ENCODE assay signal across 10 cellular contexts in genomic region chr7:100588438-100588837, GRCh38. TPM values are rescaled to one million over a fixed set of nuclear protein-coding genes. Genes with fewer than 3 reads are reported as not detected.
DNase-seq lines count a peak whose midpoint lies in the region; ATAC-seq and TF ChIP-seq lines count a peak whose summit lies in the region.
"Had no signal": no experiment of that assay in that cellular context is flagged by ENCODE, and none has a peak within 500 bp of the region (broad histone marks: within the 10 kb centered on the region; RNA-seq: fewer than 3 reads in every experiment).

No MANE protein-coding gene starts in this region.

- TF ChIP-seq CTCF in smooth muscle cell (IDR thresholded peaks at IDR 0.05; ENCODE audit: borderline replicate concordance, insufficient read depth, poor library complexity, severe bottlenecking) (peak; percentile 21), ovary (IDR thresholded peaks at IDR 0.05) (no peak)

- H3K36me3 ChIP-seq in smooth muscle cell (ENCODE audit: low read depth) (no peaks in the 10 kb centered on the region), ovary (no peaks in the 10 kb centered on the region)

- peaks cover 20% of the 10 kb centered on the region for H3K4me1 Mint-ChIP-seq in activated naive CD4-positive, alpha-beta T cell treated with anti-CD3 and anti-CD28 coated beads, Interleukin-2, amount 10 ng/mL, durations not matched to agents 7 days and 5 days

- H3K27me3 ChIP-seq in smooth muscle cell (ENCODE audit: low read depth) (no peaks in the 10 kb centered on the region), ovary (no peaks in the 10 kb centered on the region)

- H3K27ac ChIP-seq in smooth muscle cell (ENCODE audit: low read depth): no peak overlapping the region
- H3K27ac ChIP-seq in ovary: no peak overlapping the region

- H3K4me3 ChIP-seq in smooth muscle cell (no peak overlapping the region), ovary (no peak overlapping the region)

- no peak for TF ChIP-seq POLR2A in ovary (IDR thresholded peaks at IDR 0.05)

- no peaks in the 10 kb centered on the region for H3K9me3 Mint-ChIP-seq in activated naive CD4-positive, alpha-beta T cell treated with anti-CD3 and anti-CD28 coated beads, Interleukin-2, amount 10 ng/mL, durations not matched to agents 7 days and 5 days
- no peaks in the 10 kb centered on the region for H3K9me3 Mint-ChIP-seq in activated naive CD4-positive, alpha-beta T cell treated with anti-CD3 and anti-CD28 coated beads, Interleukin-2, amount 50 U/mL, for 72 hours

- H3K9me3 ChIP-seq in smooth muscle cell (replicated peaks; ENCODE audit: low read depth): no peaks in the 10 kb centered on the region
- no peaks in the 10 kb centered on the region for H3K9me3 ChIP-seq in ovary

- H2AFZ ChIP-seq in smooth muscle cell (ENCODE audit: low read depth): no peak overlapping the region

- no peaks in the 10 kb centered on the region for H3K79me2 ChIP-seq in smooth muscle cell (ENCODE audit: low read depth)

- peak overlapping the region; percentile 35 for H3K27ac Mint-ChIP-seq in activated naive CD4-positive, alpha-beta T cell treated with anti-CD3 and anti-CD28 coated beads, Interleukin-2, amount 10 ng/mL, durations not matched to agents 7 days and 5 days
- H3K27ac Mint-ChIP-seq in activated naive CD4-positive, alpha-beta T cell treated with anti-CD3 and anti-CD28 coated beads, Interleukin-2, amount 50 U/mL, for 72 hours: no peak overlapping the region

- peaks cover 21% of the 10 kb centered on the region for H4K20me1 ChIP-seq in smooth muscle cell (ENCODE audit: low read depth)

- peaks cover 11% of the 10 kb centered on the region for H3F3A ChIP-seq in smooth muscle cell (ENCODE audit: low read depth)

- no peak for TF ChIP-seq EP300 in ovary (IDR thresholded peaks at IDR 0.05)

- CTCF ChIA-PET in activated naive CD4-positive, alpha-beta T cell treated with anti-CD3 and anti-CD28 coated beads, Interleukin-2, amount 10 ng/mL, durations not matched to agents 7 days and 5 days (lab: Charles Lee): interaction anchor here (0.8 to 9.1 kb wide), 13 partner anchors 11 to 456 kb away, joined by 3 to 130 read pairs (median 3); partner anchors contain the start of gene AGFG2

- H3K27me3 Mint-ChIP-seq in activated naive CD4-positive, alpha-beta T cell treated with anti-CD3 and anti-CD28 coated beads, Interleukin-2, amount 10 ng/mL, durations not matched to agents 7 days and 5 days: peaks cover 42% of the 10 kb centered on the region

- peak overlapping the region; percentile 61 for H3K4me3 Mint-ChIP-seq in activated naive CD4-positive, alpha-beta T cell treated with anti-CD3 and anti-CD28 coated beads, Interleukin-2, amount 10 ng/mL, durations not matched to agents 7 days and 5 days

- no peak for ATAC-seq in activated naive CD4-positive, alpha-beta T cell treated with anti-CD3 and anti-CD28 coated beads, Interleukin-2, amount 50 U/mL, for 72 hours
- no peak for ATAC-seq in GM19452 (IDR thresholded peaks at IDR 0.05; ENCODE audit: unreplicated experiment)
- no peak for ATAC-seq in esophagus mucosa

- H3K4me1 ChIP-seq in smooth muscle cell (ENCODE audit: low read depth) (peaks cover 15% of the 10 kb centered on the region), ovary (ENCODE audit: insufficient read depth) (peaks cover 9% of the 10 kb centered on the region)

- peaks cover 14% of the 10 kb centered on the region for H3K36me3 Mint-ChIP-seq in activated naive CD4-positive, alpha-beta T cell treated with anti-CD3 and anti-CD28 coated beads, Interleukin-2, amount 10 ng/mL, durations not matched to agents 7 days and 5 days
- peaks cover 7 to 8% of the 10 kb centered on the region in 2 donors for H3K36me3 Mint-ChIP-seq in activated naive CD4-positive, alpha-beta T cell treated with anti-CD3 and anti-CD28 coated beads, Interleukin-2, amount 50 U/mL, for 72 hours

- H3K9ac ChIP-seq in smooth muscle cell (ENCODE audit: low read depth): no peak overlapping the region

- DNase-seq in activated naive CD4-positive, alpha-beta T cell treated with anti-CD3 and anti-CD28 coated beads, Interleukin-2, amount 10 ng/mL, durations not matched to agents 7 days and 5 days: no peak
- no peak for DNase-seq in activated naive CD4-positive, alpha-beta T cell treated with anti-CD3 and anti-CD28 coated beads, Interleukin-2, amount 50 U/mL, for 72 hours (ENCODE audit: low spot score in 2 of 2)
- DNase-seq in NCI-H82 treated with DMSO at 0.1 percent for 48 hours (lab: John Stamatoyannopoulos, UW; ENCODE audit: unreplicated experiment) (peak; percentile 16), dermis blood vessel endothelial cell (peak; percentile 64), smooth muscle cell (lab: John Stamatoyannopoulos, UW; ENCODE audit: unreplicated experiment) (no peak), ovary (no peak)
- DNase-seq: aorta, NCI-H1105 had no signal

- 60% methylated on average over 1 of the region's 1 CpG for WGBS in smooth muscle cell (ENCODE audit: low lambda C conversion rate)
- WGBS in ovary, 3 donors: 75 to 94% (median 85%) methylated on average over 1 of the region's 1 CpG

- intact Hi-C loops in ovary (cut with DNase I): loop anchor here in 1 of 4 donors (10.0 kb wide), 1 partner anchor 266 kb away; the partner anchor contains the start of gene SLC12A9

- H3K4me2 ChIP-seq in smooth muscle cell: no peak overlapping the region

RNA-seq across cellular contexts. Expression of gene FBXO24, which starts 2.3 kb away (rescaled TPM):
- 1 to 10 TPM; 1.9 to 4.0 TPM for total RNA-seq in activated naive CD4-positive, alpha-beta T cell treated with anti-CD3 and anti-CD28 coated beads, Interleukin-2, amount 50 U/mL, for 72 hours
- 0.60 TPM in 1 of 2 replicates, not detected in the other for total RNA-seq in dermis blood vessel endothelial cell
- total RNA-seq in smooth muscle cell: 0.22 and 0.67 TPM in 2 replicates
- 0.61 and 1.2 TPM in 2 replicates for polyA plus RNA-seq in smooth muscle cell
- total RNA-seq in ovary: 1 to 10 TPM in 3 of 7 donors, under 1 TPM in 4; 0.34 to 2.2 (median 0.84) TPM
- polyA plus RNA-seq in ovary: under 1 TPM; 0.33 to 0.63 TPM
- 0.32 TPM for total RNA-seq in esophagus mucosa

RNA-seq across cellular contexts. Expression of gene LRCH4, which starts 2.5 kb away (rescaled TPM):
- 100 to 1,000 TPM in 1 of 2 donors, 10 to 100 TPM in 1; 76.2 to 178 TPM for total RNA-seq in activated naive CD4-positive, alpha-beta T cell treated with anti-CD3 and anti-CD28 coated beads, Interleukin-2, amount 50 U/mL, for 72 hours
- total RNA-seq in dermis blood vessel endothelial cell: 12.1 and 20.3 TPM in 2 replicates
- total RNA-seq in smooth muscle cell: 31.9 and 48.2 TPM in 2 replicates
- polyA plus RNA-seq in smooth muscle cell: 58.5 and 68.2 TPM in 2 replicates
- total RNA-seq in ovary: 100 to 1,000 TPM in 3 of 7 donors, 10 to 100 TPM in 4; 65.2 to 133 (median 90.6) TPM
- polyA plus RNA-seq in ovary: 10 to 100 TPM in 1 of 2 donors, 1 to 10 TPM in 1; 3.5 to 50.3 TPM
- 19.3 TPM for total RNA-seq in esophagus mucosa

RNA-seq across cellular contexts. Expression of gene PCOLCE, which starts 13.7 kb away (rescaled TPM):
- 10 to 100 TPM; 14.8 to 19.6 TPM for total RNA-seq in activated naive CD4-positive, alpha-beta T cell treated with anti-CD3 and anti-CD28 coated beads, Interleukin-2, amount 50 U/mL, for 72 hours
- total RNA-seq in dermis blood vessel endothelial cell: 0.51 and 0.56 TPM in 2 replicates
- 169 TPM in 2 replicates for total RNA-seq in smooth muscle cell
- 526 and 754 TPM in 2 replicates for polyA plus RNA-seq in smooth muscle cell
- 100 to 1,000 TPM in 3 of 7 donors, 10 to 100 TPM in 4; 24.3 to 185 (median 67.5) TPM for total RNA-seq in ovary
- polyA plus RNA-seq in ovary: 10 to 100 TPM; 42.4 to 56.2 TPM
- total RNA-seq in esophagus mucosa: 5.2 TPM

RNA-seq across cellular contexts. Expression of gene SAP25, which starts 14.7 kb away (rescaled TPM):
- total RNA-seq in activated naive CD4-positive, alpha-beta T cell treated with anti-CD3 and anti-CD28 coated beads, Interleukin-2, amount 50 U/mL, for 72 hours: 10 to 100 TPM; 10.6 to 26.0 TPM
- not detected in 2 replicates for total RNA-seq in dermis blood vessel endothelial cell
- not detected in 2 replicates for total RNA-seq in smooth muscle cell
- polyA plus RNA-seq in smooth muscle cell: 1.9 and 2.6 TPM in 2 replicates
- 10 to 100 TPM in 2 of 7 donors, 1 to 10 TPM in 5; 3.2 to 10.1 (median 7.2) TPM for total RNA-seq in ovary
- 1 to 10 TPM in 1 of 2 donors, not detected in 1; 4.0 TPM for polyA plus RNA-seq in ovary
- 0.32 TPM for total RNA-seq in esophagus mucosa

RNA-seq across cellular contexts. Expression of gene MOSPD3, which starts 23.9 kb away (rescaled TPM):
- 10 to 100 TPM; 20.7 to 28.0 TPM for total RNA-seq in activated naive CD4-positive, alpha-beta T cell treated with anti-CD3 and anti-CD28 coated beads, Interleukin-2, amount 50 U/mL, for 72 hours
- total RNA-seq in dermis blood vessel endothelial cell (4.9 and 10.3 TPM in 2 replicates), smooth muscle cell (10.5 and 12.1 TPM in 2 replicates), ovary (10 to 100 TPM in 6 of 7 donors, 1 to 10 TPM in 1; 9.4 to 27.7 (median 24.7) TPM), esophagus mucosa (23.2 TPM)
- polyA plus RNA-seq in smooth muscle cell (46.9 and 47.8 TPM in 2 replicates), ovary (10 to 100 TPM in 1 of 2 donors, 1 to 10 TPM in 1; 9.2 to 24.4 TPM)

Comparison
In these comparisons a context has a peak if more than half of its experiments do, and no peak if none do; other contexts are left out.
1. DNase-seq: peak in NCI-H82 treated with DMSO at 0.1 percent for 48 hours (single experiment) and dermis blood vessel endothelial cell (single experiment); none in activated naive CD4-positive, alpha-beta T cell treated with anti-CD3 and anti-CD28 coated beads, Interleukin-2, amount 10 ng/mL, durations not matched to agents 7 days and 5 days (single experiment), activated naive CD4-positive, alpha-beta T cell treated with anti-CD3 and anti-CD28 coated beads, Interleukin-2, amount 50 U/mL, for 72 hours (0 of 2), smooth muscle cell (single experiment) and ovary (0 of 5).